In the genomic region with DNA sequence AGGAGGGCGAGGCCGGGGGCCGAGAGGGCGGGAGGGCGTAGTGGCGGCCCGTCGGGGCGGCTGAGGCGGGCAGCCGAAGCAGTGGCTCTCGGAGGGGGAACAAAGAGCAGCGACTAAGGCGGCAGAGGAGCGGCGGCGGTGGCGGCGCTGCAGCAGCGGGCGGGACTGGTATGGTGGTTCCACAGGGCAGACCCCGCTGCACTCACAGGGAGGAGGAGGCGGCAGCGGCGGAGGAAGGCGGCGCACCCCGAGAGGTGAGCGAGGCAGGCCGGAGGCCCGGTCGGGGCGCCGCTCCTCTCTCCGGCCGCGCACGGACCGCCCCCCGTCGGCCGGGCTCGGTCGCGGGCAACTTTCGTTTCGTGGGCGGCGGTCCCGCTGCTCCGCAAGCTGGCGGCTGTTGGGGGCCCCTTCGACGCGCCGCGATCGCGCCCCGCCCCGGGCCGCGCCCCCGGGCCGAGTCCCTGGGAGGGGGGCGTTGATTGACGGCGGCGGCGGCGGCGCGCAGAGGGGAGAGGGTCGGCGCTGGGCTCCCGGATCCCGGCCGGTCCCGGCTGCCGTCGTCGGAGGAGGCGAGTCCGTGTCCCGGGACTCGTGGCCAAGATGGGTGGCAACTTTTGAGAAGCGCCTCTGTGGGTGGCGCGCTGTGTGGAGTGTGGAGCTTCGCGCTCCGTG, we compare ENCODE assay signal across 8 cellular contexts. TPM values are rescaled to one million over a fixed set of nuclear protein-coding genes. Genes with fewer than 3 reads are reported as not detected.
DNase-seq lines count a peak whose midpoint lies in the region; ATAC-seq and TF ChIP-seq lines count a peak whose summit lies in the region.

No MANE protein-coding gene starts in this region.

- POLR2A ChIA-PET in PC-9 (lab: Charles Lee; ENCODE audit: unreplicated experiment), result interaction anchor here (0.6 kb wide), 1 partner anchor 29 kb away, joined by 3 read pairs; no protein-coding TSS in a partner anchor
- POLR2A ChIA-PET in activated naive CD8-positive, alpha-beta T cell treated with anti-CD3 and anti-CD28 coated beads, Interleukin-2, amount 10 ng/mL, durations not matched to agents 7 days and 5 days (lab: Charles Lee), result interaction anchor here (0.7 to 1.0 kb wide), 2 partner anchors 15 to 141 kb away, joined by 3 to 4 read pairs; no protein-coding TSS in a partner anchor

- H3K9me2 ChIP-seq in PC-9 (ENCODE audit: insufficient read depth), result no peaks in the 10 kb centered on the region

- H3K4me2 ChIP-seq in PC-9, result peak overlapping the region; percentile 98

- H3K27ac ChIP-seq in PC-9 (peak overlapping the region; percentile 64), left ventricle myocardium inferior (replicated peaks) (peak overlapping the region; percentile 95), uterus (peak overlapping the region; percentile 87 to 88)

- CTCF ChIA-PET in PC-9 (lab: Charles Lee), result interaction anchor here (0.6 kb wide), 1 partner anchor 139 kb away, joined by 3 read pairs; no protein-coding TSS in a partner anchor

- peaks cover 28% of the 10 kb centered on the region; the same call in 1 of the 2 replicates for H4K20me1 ChIP-seq in PC-9 (ENCODE audit: insufficient read depth)

- TF ChIP-seq CTCF in PC-9 (conservative IDR thresholded peaks at IDR 0.05) (no peak), left ventricle myocardium inferior (IDR thresholded peaks at IDR 0.05; ENCODE audit: borderline replicate concordance) (no peak), uterus (IDR thresholded peaks at IDR 0.05) (peak in 1 of 4 experiments; percentile 11)

- H3K27ac Mint-ChIP-seq in activated naive CD8-positive, alpha-beta T cell treated with anti-CD3 and anti-CD28 coated beads, Interleukin-2, amount 10 ng/mL, durations not matched to agents 7 days and 5 days, result peak overlapping the region; percentile 97

- DNase-seq in NCI-H748 (lab: John Stamatoyannopoulos, UW; ENCODE audit: unreplicated experiment) (peak; percentile 58), NCI-H748 treated with DMSO at 0.1 percent for 48 hours (lab: John Stamatoyannopoulos, UW) (no peak), PC-9 (peak in 1 of 2 experiments; percentile 15), left ventricle myocardium inferior (peak; percentile 44), posterior vena cava (ENCODE audit: low spot score) (peak; percentile 87), uterus (peak in 1 of 2 donors; percentile 29)
- DNase-seq in activated naive CD8-positive, alpha-beta T cell treated with anti-CD3 and anti-CD28 coated beads, Interleukin-2, amount 10 ng/mL, durations not matched to agents 7 days and 5 days, result peak; percentile 68

- no TSS peak for BruUV-seq in PC-9 (replicated peaks; lab: Mats Ljungman, UMichigan)

- no peaks in the 10 kb centered on the region; the same call in 1 of the 2 replicates for H3K36me3 ChIP-seq in PC-9 (ENCODE audit: low read depth)
- peaks cover 5% of the 10 kb centered on the region for H3K36me3 ChIP-seq in left ventricle myocardium inferior
- no peaks in the 10 kb centered on the region for H3K36me3 ChIP-seq in uterus

- no peaks in the 10 kb centered on the region for H3K9me3 ChIP-seq in PC-9 (ENCODE audit: insufficient read depth, low read depth)
- H3K9me3 ChIP-seq in left ventricle myocardium inferior (replicated peaks), result no peaks in the 10 kb centered on the region
- H3K9me3 ChIP-seq in uterus, result no peaks in the 10 kb centered on the region

- no peaks in the 10 kb centered on the region for H3K27me3 Mint-ChIP-seq in activated naive CD8-positive, alpha-beta T cell treated with anti-CD3 and anti-CD28 coated beads, Interleukin-2, amount 10 ng/mL, durations not matched to agents 7 days and 5 days

- peaks cover 53% of the 10 kb centered on the region for H3K79me2 ChIP-seq in PC-9 (ENCODE audit: low read depth)

- H3K27me3 ChIP-seq in PC-9 (ENCODE audit: insufficient read depth, low read depth), result no peaks in the 10 kb centered on the region
- H3K27me3 ChIP-seq in left ventricle myocardium inferior (ENCODE audit: low read depth), result no peaks in the 10 kb centered on the region
- no peaks in the 10 kb centered on the region for H3K27me3 ChIP-seq in uterus

- H3K9me3 Mint-ChIP-seq in activated naive CD8-positive, alpha-beta T cell treated with anti-CD3 and anti-CD28 coated beads, Interleukin-2, amount 10 ng/mL, durations not matched to agents 7 days and 5 days, result no peaks in the 10 kb centered on the region

- H2AFZ ChIP-seq in PC-9, result peak overlapping the region; percentile 95

- TF ChIP-seq POLR2A in uterus (IDR thresholded peaks at IDR 0.05), result no peak

- intact Hi-C loops in PC-9 (cut with micrococcal nuclease; ENCODE audit: unreplicated experiment), result loop anchor here (1.0 to 5.0 kb wide), 2 partner anchors 42 to 292 kb away; no protein-coding TSS in a partner anchor
- intact Hi-C loops in left ventricle myocardium inferior (cut with micrococcal nuclease), result no loop called here
- intact Hi-C loops in posterior vena cava (cut with DNase I), result no loop called here
- intact Hi-C loops in uterus (cut with DNase I; ENCODE audit: low total_unique reads), result no loop called here

- no peaks in the 10 kb centered on the region; the same call in none of the 2 replicates for H3F3A ChIP-seq in PC-9 (ENCODE audit: insufficient read depth, low read depth)

- H3K4me1 ChIP-seq in PC-9 (replicated peaks; ENCODE audit: insufficient read depth) (peaks cover 21% of the 10 kb centered on the region), left ventricle myocardium inferior (peaks cover 35% of the 10 kb centered on the region), uterus (peaks cover 0 to 4% of the 10 kb centered on the region in 2 donors)

- peaks cover 14% of the 10 kb centered on the region for H3K36me3 Mint-ChIP-seq in activated naive CD8-positive, alpha-beta T cell treated with anti-CD3 and anti-CD28 coated beads, Interleukin-2, amount 10 ng/mL, durations not matched to agents 7 days and 5 days

- peaks cover 32% of the 10 kb centered on the region for H3K4me1 Mint-ChIP-seq in activated naive CD8-positive, alpha-beta T cell treated with anti-CD3 and anti-CD28 coated beads, Interleukin-2, amount 10 ng/mL, durations not matched to agents 7 days and 5 days

- peak; percentile 44 for ATAC-seq in HG02798 (IDR thresholded peaks at IDR 0.05; ENCODE audit: poor library complexity, unreplicated experiment)
- ATAC-seq in activated naive CD8-positive, alpha-beta T cell treated with anti-CD3 and anti-CD28 coated beads, Interleukin-2, amount 10 ng/mL, durations not matched to agents 7 days and 5 days (ENCODE audit: low read depth), result peak; percentile 35

- peak overlapping the region; percentile 86 for H3K4me3 ChIP-seq in PC-9
- peak overlapping the region; percentile 95 for H3K4me3 ChIP-seq in left ventricle myocardium inferior
- peak overlapping the region; percentile 55 to 92 for H3K4me3 ChIP-seq in uterus

- H3K4me3 Mint-ChIP-seq in activated naive CD8-positive, alpha-beta T cell treated with anti-CD3 and anti-CD28 coated beads, Interleukin-2, amount 10 ng/mL, durations not matched to agents 7 days and 5 days, result peak overlapping the region; percentile 86

RNA-seq across cellular contexts. Expression of gene CNOT6, which starts 0.5 kb away (rescaled TPM):
- 43.8 and 48.8 TPM in 2 replicates for total RNA-seq in PC-9 (2021)
- 10 to 100 TPM; 37.5 to 43.3 TPM for total RNA-seq in activated naive CD8-positive, alpha-beta T cell treated with anti-CD3 and anti-CD28 coated beads, Interleukin-2, amount 10 ng/mL, durations not matched to agents 7 days and 5 days
- 15.9 TPM for total RNA-seq in left ventricle myocardium inferior
- total RNA-seq in posterior vena cava, result 10 to 100 TPM; 19.9 to 22.6 TPM
- 10 to 100 TPM in 3 of 4 donors, 1 to 10 TPM in 1; 3.8 to 43.5 (median 17.0) TPM for total RNA-seq in uterus
